ENCODE assay signal across 2 cellular contexts in genomic region chr22:20289182-20290044, GRCh38.
TF ChIP-seq lines count a peak whose summit lies in the region.
"Not testable (repeated sequence)": the region's sequence is repeated elsewhere in the genome, so short reads cannot be mapped to it uniquely, and the experiment has no call there.

No MANE protein-coding gene starts in this region.

TF ChIP-seq in K562, 482 proteins besides CTCF, POLR2A, EP300 and RAD21:
- TF ChIP-seq ZNF263 (CRISPR knock-in tag; IDR thresholded peaks at IDR 0.05; ENCODE audit: borderline replicate concordance) (0 out of 2 replicates have a peak, but pooled peaks have one; percentile 26), KLF1 (tag; IDR thresholded peaks at IDR 0.05) (0 out of 2 replicates have a peak, but pooled peaks have one; percentile 46), MED1 (CRISPR knock-in tag; IDR thresholded peaks at IDR 0.05; ENCODE audit: borderline replicate concordance) (0 out of 2 replicates have a peak, but pooled peaks have one; percentile 57), MCM7 (IDR thresholded peaks at IDR 0.05) (0 out of 4 replicates have a peak, but pooled peaks of 1 of the 2 experiments have one; percentile 60), MTF1 (CRISPR knock-in tag; IDR thresholded peaks at IDR 0.05; ENCODE audit: borderline replicate concordance) (0 out of 2 replicates have a peak, but pooled peaks have one; percentile 45), MCM3 (IDR thresholded peaks at IDR 0.05) (peak; percentile 59; the same call in 1 of the 2 replicates), EZH2 (IDR thresholded peaks at IDR 0.05; ENCODE audit: borderline replicate concordance, low read depth, low read length) (peak; percentile 77; the same call in 1 of the 2 replicates)
- TF ChIP-seq, protein P1, sequence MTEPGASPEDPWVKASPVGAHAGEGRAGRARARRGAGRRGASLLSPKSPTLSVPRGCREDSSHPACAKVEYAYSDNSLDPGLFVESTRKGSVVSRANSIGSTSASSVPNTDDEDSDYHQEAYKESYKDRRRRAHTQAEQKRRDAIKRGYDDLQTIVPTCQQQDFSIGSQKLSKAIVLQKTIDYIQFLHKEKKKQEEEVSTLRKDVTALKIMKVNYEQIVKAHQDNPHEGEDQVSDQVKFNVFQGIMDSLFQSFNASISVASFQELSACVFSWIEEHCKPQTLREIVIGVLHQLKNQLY (CRISPR knock-in tag; conservative IDR thresholded peaks at IDR 0.05) = 0 out of 4 replicates have a peak, but pooled peaks of 1 of the 2 experiments have one; percentile 49
- TF ChIP-seq, protein P2, sequence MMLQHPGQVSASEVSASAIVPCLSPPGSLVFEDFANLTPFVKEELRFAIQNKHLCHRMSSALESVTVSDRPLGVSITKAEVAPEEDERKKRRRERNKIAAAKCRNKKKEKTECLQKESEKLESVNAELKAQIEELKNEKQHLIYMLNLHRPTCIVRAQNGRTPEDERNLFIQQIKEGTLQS (IDR thresholded peaks at IDR 0.05) = not testable (repeated sequence)
- TF ChIP-seq, protein P2 (CRISPR knock-in tag; conservative IDR thresholded peaks at IDR 0.05) = 0 out of 2 replicates have a peak, but pooled peaks have one; percentile 6

TF ChIP-seq in liver, 16 proteins besides CTCF, POLR2A, EP300 and RAD21:
- TF ChIP-seq HNF4A (conservative IDR thresholded peaks at IDR 0.05) = peak; percentile 67 to 76
- TF ChIP-seq RXRA (IDR thresholded peaks at IDR 0.05) = peak; percentile 87 to 92
- peak in 1 of 2 donors; percentile 21 for TF ChIP-seq JUND (IDR thresholded peaks at IDR 0.05)
- peak; percentile 61 for TF ChIP-seq YY1 (IDR thresholded peaks at IDR 0.05)
- peak; percentile 69 for TF ChIP-seq NR2F2 (IDR thresholded peaks at IDR 0.05)
- TF ChIP-seq SP1 (IDR thresholded peaks at IDR 0.05) = peak; percentile 81
